ENCODE assay signal across 1 cellular context in the genomic region with DNA sequence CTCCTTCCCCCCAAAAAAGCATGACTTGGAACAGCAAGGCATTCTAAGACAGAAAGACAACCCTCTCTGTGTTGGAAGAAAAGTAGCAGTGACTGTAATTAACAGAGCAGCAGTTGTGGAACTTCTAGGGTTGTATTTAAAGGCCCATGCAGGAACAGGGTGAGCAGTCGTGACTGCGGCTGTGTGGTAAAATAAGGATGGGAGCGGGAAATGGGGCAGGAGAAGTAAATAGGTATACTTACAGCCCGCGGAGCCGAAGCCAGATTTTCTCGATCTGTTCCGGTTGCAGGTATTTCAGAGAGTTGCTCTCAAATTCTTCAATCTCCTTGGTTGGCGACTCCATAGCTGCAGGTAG.
TF ChIP-seq lines count a peak whose summit lies in the region.

No MANE protein-coding gene starts in this region.

TF ChIP-seq in H1, 55 proteins besides CTCF, POLR2A, EP300 and RAD21:
- no peak for TF ChIP-seq TEAD4 (IDR thresholded peaks at IDR 0.05; ENCODE audit: low read depth, low read length)
